Comparison of ENCODE assay signal across 1 cellular context in the genomic region with DNA sequence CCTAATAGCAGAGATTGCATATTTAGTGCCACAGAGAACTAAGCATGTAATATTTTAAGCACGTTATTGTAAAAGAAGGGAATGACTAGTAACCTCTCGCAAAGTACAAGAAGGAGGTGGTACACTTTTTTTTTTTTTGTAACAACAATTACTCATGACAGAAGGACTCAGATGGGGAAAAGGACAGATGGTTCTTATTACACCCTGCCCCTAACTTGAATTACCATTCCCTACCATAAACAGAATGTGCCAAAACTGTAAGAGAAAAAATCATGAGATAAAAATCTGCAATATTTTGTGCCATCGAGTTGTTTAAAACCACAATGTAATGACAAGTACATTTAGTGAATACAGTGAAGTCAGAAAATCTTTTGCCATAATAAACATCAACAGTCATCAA.
A peak's percentile ranks its signal among the peaks of the same experiment; 100 is the strongest.
TF ChIP-seq lines count a peak whose summit lies in the region.

No MANE protein-coding gene starts in this region.

TF ChIP-seq in SK-N-SH, 30 proteins besides CTCF, POLR2A, EP300 and RAD21 (continued from another document):
- TF ChIP-seq, protein P1, sequence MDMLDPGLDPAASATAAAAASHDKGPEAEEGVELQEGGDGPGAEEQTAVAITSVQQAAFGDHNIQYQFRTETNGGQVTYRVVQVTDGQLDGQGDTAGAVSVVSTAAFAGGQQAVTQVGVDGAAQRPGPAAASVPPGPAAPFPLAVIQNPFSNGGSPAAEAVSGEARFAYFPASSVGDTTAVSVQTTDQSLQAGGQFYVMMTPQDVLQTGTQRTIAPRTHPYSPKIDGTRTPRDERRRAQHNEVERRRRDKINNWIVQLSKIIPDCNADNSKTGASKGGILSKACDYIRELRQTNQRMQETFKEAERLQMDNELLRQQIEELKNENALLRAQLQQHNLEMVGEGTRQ (IDR thresholded peaks at IDR 0.05; ENCODE audit: borderline replicate concordance, low read depth, low read length), result no peak
- TF ChIP-seq FOXM1 (IDR thresholded peaks at IDR 0.05; ENCODE audit: low read depth), result no peak
- TF ChIP-seq POLR2AphosphoS5 (IDR thresholded peaks at IDR 0.05; ENCODE audit: low read depth, low read length), result peak; percentile 61; the same call in 1 of the 2 replicates
- no peak for TF ChIP-seq RFX5 (IDR thresholded peaks at IDR 0.05; ENCODE audit: low read length)
- TF ChIP-seq TEAD4 (IDR thresholded peaks at IDR 0.05; ENCODE audit: borderline replicate concordance, insufficient read depth), result peak; percentile 85; the same call in 1 of the 2 replicates
- TF ChIP-seq SIN3A (IDR thresholded peaks at IDR 0.05; ENCODE audit: borderline replicate concordance, low read depth, low read length), result no peak
- peak; percentile 78 for TF ChIP-seq JUND (IDR thresholded peaks at IDR 0.05)
- peak; percentile 25; the same call in 1 of the 2 replicates for TF ChIP-seq MEF2A (IDR thresholded peaks at IDR 0.05; ENCODE audit: borderline replicate concordance, low read depth)
- TF ChIP-seq, protein P2, sequence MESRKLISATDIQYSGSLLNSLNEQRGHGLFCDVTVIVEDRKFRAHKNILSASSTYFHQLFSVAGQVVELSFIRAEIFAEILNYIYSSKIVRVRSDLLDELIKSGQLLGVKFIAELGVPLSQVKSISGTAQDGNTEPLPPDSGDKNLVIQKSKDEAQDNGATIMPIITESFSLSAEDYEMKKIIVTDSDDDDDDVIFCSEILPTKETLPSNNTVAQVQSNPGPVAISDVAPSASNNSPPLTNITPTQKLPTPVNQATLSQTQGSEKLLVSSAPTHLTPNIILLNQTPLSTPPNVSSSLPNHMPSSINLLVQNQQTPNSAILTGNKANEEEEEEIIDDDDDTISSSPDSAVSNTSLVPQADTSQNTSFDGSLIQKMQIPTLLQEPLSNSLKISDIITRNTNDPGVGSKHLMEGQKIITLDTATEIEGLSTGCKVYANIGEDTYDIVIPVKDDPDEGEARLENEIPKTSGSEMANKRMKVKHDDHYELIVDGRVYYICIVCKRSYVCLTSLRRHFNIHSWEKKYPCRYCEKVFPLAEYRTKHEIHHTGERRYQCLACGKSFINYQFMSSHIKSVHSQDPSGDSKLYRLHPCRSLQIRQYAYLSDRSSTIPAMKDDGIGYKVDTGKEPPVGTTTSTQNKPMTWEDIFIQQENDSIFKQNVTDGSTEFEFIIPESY (IDR thresholded peaks at IDR 0.05; ENCODE audit: borderline replicate concordance, low read depth), result 0 out of 2 replicates have a peak, but pooled peaks have one; percentile 52
- no peak for TF ChIP-seq ELF1 (IDR thresholded peaks at IDR 0.05)
- TF ChIP-seq RXRA (IDR thresholded peaks at IDR 0.05; ENCODE audit: borderline replicate concordance, low read depth), result peak; percentile 68
- peak; percentile 99 for TF ChIP-seq TCF12 (IDR thresholded peaks at IDR 0.05)
- no peak for TF ChIP-seq CHD2 (IDR thresholded peaks at IDR 0.05; ENCODE audit: low read length, partially characterized antibody)
